ENCODE assay signal across 8 cellular contexts in the genomic region with DNA sequence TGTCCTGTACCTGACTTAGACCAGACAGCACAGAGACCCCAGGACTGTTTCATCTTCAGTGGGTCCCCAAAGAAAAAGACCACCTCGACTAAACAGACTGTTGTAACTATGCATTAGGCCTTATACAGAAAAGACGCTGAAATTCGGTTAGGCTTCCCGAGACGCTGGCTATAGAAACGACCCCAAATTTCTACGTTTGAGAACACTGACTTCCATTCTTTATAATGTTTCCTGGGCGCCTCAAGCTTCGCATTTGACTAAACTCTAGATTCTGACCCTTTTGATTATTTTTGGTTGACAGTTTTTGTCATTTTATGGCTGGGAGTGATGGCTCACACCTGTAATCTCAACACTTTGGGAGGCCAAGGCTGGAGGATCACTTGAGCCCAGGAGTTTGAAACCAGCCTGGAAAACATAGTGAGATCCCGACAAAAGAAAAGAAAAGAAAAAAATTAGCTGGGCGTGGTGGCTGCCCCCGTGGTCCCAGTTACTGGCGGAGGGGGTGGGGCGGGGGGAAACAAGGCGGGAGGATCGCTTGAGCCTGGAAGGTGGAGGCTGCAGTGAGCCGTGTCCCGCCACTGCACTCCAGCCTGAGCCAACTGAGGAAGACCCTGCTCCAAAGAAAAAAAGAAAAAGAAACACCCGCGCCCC.
DNase-seq lines count a peak whose midpoint lies in the region; ATAC-seq and TF ChIP-seq lines count a peak whose summit lies in the region.

No MANE protein-coding gene starts in this region.

- H3K4me1 Mint-ChIP-seq in effector memory CD8-positive, alpha-beta T cell (ENCODE audit: low read depth in 2 of 2), result peaks cover 32 to 36% of the 10 kb centered on the region in 2 donors
- peaks cover 39% of the 10 kb centered on the region for H3K4me1 Mint-ChIP-seq in nephron progenitor cell

- H3K27me3 Mint-ChIP-seq in effector memory CD8-positive, alpha-beta T cell, result no peaks in the 10 kb centered on the region
- peaks cover 9% of the 10 kb centered on the region for H3K27me3 Mint-ChIP-seq in nephron progenitor cell (ENCODE audit: low read depth, poor library complexity)

- ATAC-seq in effector memory CD8-positive, alpha-beta T cell (replicated peaks), result no peak

- no peaks in the 10 kb centered on the region for H3K9me3 Mint-ChIP-seq in effector memory CD8-positive, alpha-beta T cell
- H3K9me3 Mint-ChIP-seq in nephron progenitor cell, result peaks cover 3% of the 10 kb centered on the region

- in situ Hi-C loops in KBM-7 (cut with MboI; ENCODE audit: low pct_unique_long_range_greater_than_20kb, low sequenced_read_pairs), result no loop called here

- H3K27ac Mint-ChIP-seq in effector memory CD8-positive, alpha-beta T cell, result peak overlapping the region; percentile 91 to 93
- peak overlapping the region; percentile 82 for H3K27ac Mint-ChIP-seq in nephron progenitor cell

- DNase-seq in NCI-H2227 (lab: John Stamatoyannopoulos, UW; ENCODE audit: unreplicated experiment), result peak; percentile 63
- no peak for DNase-seq in effector memory CD8-positive, alpha-beta T cell
- DNase-seq in nephron progenitor cell, result peak; percentile 51
- no peak for DNase-seq in KBM-7
- DNase-seq in stimulated activated CD4-positive, alpha-beta T cell treated with anti-CD3 and anti-CD28 coated beads, Interleukin-2, amount 100 ng/mL, for 48 hours, result no peak
- DNase-seq in NK-92 treated with Interleukin-12 subunit alpha and Interleukin-12 subunit beta, amount 100 ng/mL, for 24 hours (lab: John Stamatoyannopoulos, UW), result no peak
- no peak for DNase-seq in NCI-H1694 treated with DMSO at 0.1 percent for 48 hours (lab: John Stamatoyannopoulos, UW)

- TF ChIP-seq CTCF in C4-2B (conservative IDR thresholded peaks at IDR 0.05) (no peak), nephron progenitor cell (IDR thresholded peaks at IDR 0.05) (no peak)

- peak overlapping the region; percentile 97 for H3K27ac ChIP-seq in C4-2B

- peak overlapping the region; percentile 87 to 88 for H3K4me3 Mint-ChIP-seq in effector memory CD8-positive, alpha-beta T cell
- peak overlapping the region; percentile 90 for H3K4me3 Mint-ChIP-seq in nephron progenitor cell

- peaks cover 23% of the 10 kb centered on the region for H3K36me3 Mint-ChIP-seq in effector memory CD8-positive, alpha-beta T cell (ENCODE audit: insufficient read depth)
- H3K36me3 Mint-ChIP-seq in nephron progenitor cell (ENCODE audit: low read depth), result no peaks in the 10 kb centered on the region

Comparison
In these comparisons a context has a peak if more than half of its experiments do, and no peak if none do; other contexts are left out.
1. DNase-seq: peak in NCI-H2227 (single experiment) and nephron progenitor cell (single experiment); none in effector memory CD8-positive, alpha-beta T cell (0 of 3), KBM-7 (single experiment), stimulated activated CD4-positive, alpha-beta T cell treated with anti-CD3 and anti-CD28 coated beads, Interleukin-2, amount 100 ng/mL, for 48 hours (0 of 2), NK-92 treated with Interleukin-12 subunit alpha and Interleukin-12 subunit beta, amount 100 ng/mL, for 24 hours (single experiment) and NCI-H1694 treated with DMSO at 0.1 percent for 48 hours (single experiment).